ENCODE assay signal across 10 cellular contexts in genomic region chr12:54374555-54375257, GRCh38. TPM values are rescaled to one million over a fixed set of nuclear protein-coding genes. Genes with fewer than 3 reads are reported as not detected.
DNase-seq lines count a peak whose midpoint lies in the region; ATAC-seq and TF ChIP-seq lines count a peak whose summit lies in the region.
"Had no signal": no experiment of that assay in that cellular context is flagged by ENCODE, and none has a peak within 500 bp of the region (broad histone marks: within the 10 kb centered on the region; RNA-seq: fewer than 3 reads in every experiment).

No MANE protein-coding gene starts in this region.

- H3K36me3 ChIP-seq in HCT116 (ENCODE audit: control insufficient read depth in 1 of 2, insufficient read depth in 2 of 2, low read length in 2 of 2), result no peaks in the 10 kb centered on the region

- POLR2A ChIA-PET in HCT116 (lab: Charles Lee), result interaction anchor here (0.6 to 1.1 kb wide), 3 partner anchors 15 to 357 kb away, joined by 3 to 5 read pairs (median 3); no protein-coding TSS in a partner anchor

- H3K9me3 ChIP-seq in HCT116 (ENCODE audit: control insufficient read depth in 1 of 2, insufficient read depth in 1 of 2, low read depth in 1 of 2, low read length in 2 of 2), result no peaks in the 10 kb centered on the region

- no peaks in the 10 kb centered on the region for H3K9me2 ChIP-seq in HCT116 (ENCODE audit: insufficient read depth)

- CTCF ChIA-PET in HCT116 (lab: Charles Lee), result no interaction called here

- RAD21 ChIA-PET in HCT116 (lab: Charles Lee; ENCODE audit: low non-redundant PET in 1 of 2, low total read pairs in 2 of 2, uncharacterized antibody in 2 of 2, unreplicated experiment in 2 of 2), result no interaction called here

- intact Hi-C loops in HCT116 (cut with micrococcal nuclease), result no loop called here

- peak overlapping the region; percentile 63 for H3K4me2 ChIP-seq in HCT116 (ENCODE audit: low read length)

- H3K4me3 ChIP-seq in HCT116 (replicated peaks in 1 of 2; ENCODE audit: low read depth in 1 of 2, low read length in 2 of 2) (peak overlapping the region; percentile 18 to 23; a peak in 3 of 4 replicates), skin epidermis (no peak overlapping the region)

- TF ChIP-seq RAD21 in HCT116 (IDR thresholded peaks at IDR 0.05; ENCODE audit: low read depth), result no peak

- H3K9ac ChIP-seq in HCT116 (ENCODE audit: low read length), result peak overlapping the region; percentile 41

- no TSS peak for BruUV-seq in HCT116 (replicated peaks; lab: Mats Ljungman, UMichigan)

- ATAC-seq in HCT116 (no peak; the same call in 1 of the 2 replicates), HG03565 (IDR thresholded peaks at IDR 0.05; ENCODE audit: unreplicated experiment) (no peak)
- ATAC-seq: activated T-cell treated with anti-CD3 and anti-CD28 coated beads, Interleukin-2, amount 50 U/mL, for 72 hours had no signal

- TF ChIP-seq CTCF in HCT116 (IDR thresholded peaks at IDR 0.05 in 2 of 3, conservative IDR thresholded peaks at IDR 0.05 in 1 of 3; ENCODE audit: borderline replicate concordance in 1 of 3, insufficient read depth in 1 of 3, low read depth in 2 of 3, low read length in 2 of 3), result no peak

- peaks cover 10% of the 10 kb centered on the region; the same call in 1 of the 2 replicates for H3K79me2 ChIP-seq in HCT116 (ENCODE audit: insufficient read depth, low read length)

- no peak for TF ChIP-seq POLR2A in HCT116 (IDR thresholded peaks at IDR 0.05; ENCODE audit: borderline replicate concordance, extremely low read depth, insufficient read depth, insufficient read length)

- peaks cover 58 to 96% of the 10 kb centered on the region in 2 experiments for H3K4me1 ChIP-seq in HCT116 (ENCODE audit: control insufficient read depth in 1 of 2, insufficient read depth in 2 of 2, low read length in 2 of 2)

- H3K27me3 ChIP-seq in HCT116 (ENCODE audit: insufficient read depth, low read length), result no peaks in the 10 kb centered on the region

- no peak for DNase-seq in HCT116 (ENCODE audit: low read depth, low spot score)
- peak; percentile 82 for DNase-seq in NCI-H748 (lab: John Stamatoyannopoulos, UW; ENCODE audit: unreplicated experiment)
- DNase-seq in epithelial cell of prostate (ENCODE audit: low read depth, low spot score), result no peak
- DNase-seq in stimulated activated CD4-positive, alpha-beta T cell treated with anti-CD3 and anti-CD28 coated beads, Interleukin-4, amount 100 ng/mL, for 4 hours, result no peak
- DNase-seq in OCI-M2 (lab: John Stamatoyannopoulos, UW; ENCODE audit: unreplicated experiment), result no peak
- DNase-seq: activated B cell treated with CpG ODN at 0.5 μM for 24 hours; activated T-cell treated with anti-CD3 and anti-CD28 coated beads, Interleukin-2, amount 50 U/mL, for 72 hours; NCI-H187 had no signal

- no peak overlapping the region for H2AFZ ChIP-seq in HCT116 (ENCODE audit: low read depth, low read length, poor library complexity, severe bottlenecking)

- no peaks in the 10 kb centered on the region for H4K20me1 ChIP-seq in HCT116 (ENCODE audit: insufficient read depth)

- peak overlapping the region; percentile 82 for H3K27ac ChIP-seq in HCT116 (ENCODE audit: low read depth, low read length)
- H3K27ac ChIP-seq in epithelial cell of prostate, result peak overlapping the region; percentile 42
- H3K27ac ChIP-seq in skin epidermis, result peak overlapping the region in 16 of 21 experiments; percentile 17 to 93 (median 59)

TF ChIP-seq in HCT116, 20 proteins besides CTCF, POLR2A, EP300 and RAD21:
- TF ChIP-seq EZH2 (IDR thresholded peaks at IDR 0.05), result no peak
- no peak for TF ChIP-seq SP1 (IDR thresholded peaks at IDR 0.05; ENCODE audit: low read depth)
- no peak for TF ChIP-seq EGR1 (IDR thresholded peaks at IDR 0.05; ENCODE audit: low read depth)

RNA-seq across cellular contexts. Expression of gene ZNF385A, which starts 9.8 kb away (rescaled TPM):
- 34.7 TPM for total RNA-seq in HCT116 (2021; ENCODE audit: unreplicated experiment)
- polyA plus RNA-seq in HCT116 (2012), result 32.1 and 34.1 TPM in 2 replicates

RNA-seq across cellular contexts. Expression of gene GPR84, which starts 10.4 kb away (rescaled TPM):
- total RNA-seq in HCT116 (2021; ENCODE audit: unreplicated experiment), result not detected
- polyA plus RNA-seq in HCT116 (2012), result 0.05 and 0.17 TPM in 2 replicates
- total RNA-seq: activated B cell treated with CpG ODN at 0.5 μM for 24 hours had no signal

RNA-seq across cellular contexts. Expression of gene ITGA5, which starts 44.4 kb away (rescaled TPM):
- total RNA-seq in HCT116 (2021; ENCODE audit: unreplicated experiment), result 49.7 TPM
- 58.3 and 64.0 TPM in 2 replicates for polyA plus RNA-seq in HCT116 (2012)

RNA-seq across cellular contexts. Expression of gene COPZ1, which starts 49.8 kb away (rescaled TPM):
- total RNA-seq in HCT116 (2021; ENCODE audit: unreplicated experiment), result 191 TPM
- 169 and 175 TPM in 2 replicates for polyA plus RNA-seq in HCT116 (2012)

Comparison
In these comparisons a context has a peak if more than half of its experiments do, and no peak if none do; other contexts are left out.
1. H3K4me3 ChIP-seq: peak in HCT116 (2 of 2); none in skin epidermis (0 of 7).
2. Peak in every context shown above with its lines, with median percentiles within 50 percentile points of each other: H3K27ac ChIP-seq.